10 cellular contexts compared by ENCODE assay signal in genomic region chr2:54497738-54498680, GRCh38. TPM values are rescaled to one million over a fixed set of nuclear protein-coding genes. Genes with fewer than 3 reads are reported as not detected.
DNase-seq lines count a peak whose midpoint lies in the region; ATAC-seq and TF ChIP-seq lines count a peak whose summit lies in the region.
"Had no signal": no experiment of that assay in that cellular context is flagged by ENCODE, and none has a peak within 500 bp of the region (broad histone marks: within the 10 kb centered on the region; RNA-seq: fewer than 3 reads in every experiment).

No MANE protein-coding gene starts in this region.

- intact Hi-C loops in left ventricle myocardium superior (cut with micrococcal nuclease): no loop called here

- H3K4me3 ChIP-seq in thoracic aorta: no peak overlapping the region

- H3K27me3 ChIP-seq in thoracic aorta (replicated peaks; ENCODE audit: insufficient read depth): no peaks in the 10 kb centered on the region

- peak; percentile 34 for TF ChIP-seq CTCF in thoracic aorta (IDR thresholded peaks at IDR 0.05)

- DNase-seq in NCI-H1417 (lab: John Stamatoyannopoulos, UW) (peak in 2 of 3 experiments; percentile 40 to 75), NCI-H1417 treated with DMSO at 0.1 percent for 48 hours (lab: John Stamatoyannopoulos, UW) (no peak), left ventricle myocardium superior (peak; percentile 35), thoracic aorta (ENCODE audit: low spot score) (no peak), 8988T (no peak), epidermal melanocyte (ENCODE audit: insufficient read length, low spot score) (no peak)
- DNase-seq in NK-92 treated with Interleukin-12 subunit alpha and Interleukin-12 subunit beta, amount 100 ng/mL, for 24 hours (lab: John Stamatoyannopoulos, UW): no peak
- DNase-seq: activated T-cell treated with anti-CD3 and anti-CD28 coated beads for 4 hours had no signal

- H3K36me3 ChIP-seq in thoracic aorta: no peaks in the 10 kb centered on the region

- no peaks in the 10 kb centered on the region for H3K9me3 ChIP-seq in thoracic aorta

- ATAC-seq in SK-N-SH treated with all-trans-retinoic acid at 6 μM for 48 hours: peak; percentile 55; the same call in 2 of the 3 replicates
- peak; percentile 59 for ATAC-seq in left ventricle myocardium superior
- no peak for ATAC-seq in thoracic aorta (ENCODE audit: insufficient number of reproducible peaks, low FRiP score, low read depth)

- peaks cover 12 to 60% of the 10 kb centered on the region in 2 donors for H3K4me1 ChIP-seq in thoracic aorta (ENCODE audit: control insufficient read depth in 1 of 2, low read depth in 2 of 2)

- H3K27ac ChIP-seq in thoracic aorta: no peak overlapping the region
- H3K27ac ChIP-seq: HL-60 had no signal

TF ChIP-seq in SK-N-SH treated with all-trans-retinoic acid at 6 μM for 48 hours, 23 proteins besides CTCF, POLR2A, EP300 and RAD21:
- no peak for TF ChIP-seq PPARA (CRISPR knock-in tag; IDR thresholded peaks at IDR 0.05; ENCODE audit: borderline replicate concordance)
- no peak for TF ChIP-seq OSR1 (CRISPR knock-in tag; IDR thresholded peaks at IDR 0.05)
- TF ChIP-seq, protein P1, sequence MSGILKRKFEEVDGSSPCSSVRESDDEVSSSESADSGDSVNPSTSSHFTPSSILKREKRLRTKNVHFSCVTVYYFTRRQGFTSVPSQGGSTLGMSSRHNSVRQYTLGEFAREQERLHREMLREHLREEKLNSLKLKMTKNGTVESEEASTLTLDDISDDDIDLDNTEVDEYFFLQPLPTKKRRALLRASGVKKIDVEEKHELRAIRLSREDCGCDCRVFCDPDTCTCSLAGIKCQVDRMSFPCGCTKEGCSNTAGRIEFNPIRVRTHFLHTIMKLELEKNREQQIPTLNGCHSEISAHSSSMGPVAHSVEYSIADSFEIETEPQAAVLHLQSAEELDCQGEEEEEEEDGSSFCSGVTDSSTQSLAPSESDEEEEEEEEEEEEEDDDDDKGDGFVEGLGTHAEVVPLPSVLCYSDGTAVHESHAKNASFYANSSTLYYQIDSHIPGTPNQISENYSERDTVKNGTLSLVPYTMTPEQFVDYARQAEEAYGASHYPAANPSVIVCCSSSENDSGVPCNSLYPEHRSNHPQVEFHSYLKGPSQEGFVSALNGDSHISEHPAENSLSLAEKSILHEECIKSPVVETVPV (CRISPR knock-in tag; IDR thresholded peaks at IDR 0.05): no peak

RNA-seq across cellular contexts. Expression of gene SPTBN1, which starts 41.9 kb away (rescaled TPM):
- total RNA-seq in left ventricle myocardium superior (468 TPM), thoracic aorta (100 to 1,000 TPM; 415 to 524 TPM)

Comparison
In these comparisons a context has a peak if more than half of its experiments do, and no peak if none do; other contexts are left out.
1. DNase-seq: peak in NCI-H1417 (2 of 3) and left ventricle myocardium superior (single experiment); none in NCI-H1417 treated with DMSO at 0.1 percent for 48 hours (single experiment), thoracic aorta (single experiment), NK-92 treated with Interleukin-12 subunit alpha and Interleukin-12 subunit beta, amount 100 ng/mL, for 24 hours (single experiment), 8988T (single experiment) and epidermal melanocyte (single experiment).